Comparison of ENCODE assay signal across 1 cellular context in the genomic region with DNA sequence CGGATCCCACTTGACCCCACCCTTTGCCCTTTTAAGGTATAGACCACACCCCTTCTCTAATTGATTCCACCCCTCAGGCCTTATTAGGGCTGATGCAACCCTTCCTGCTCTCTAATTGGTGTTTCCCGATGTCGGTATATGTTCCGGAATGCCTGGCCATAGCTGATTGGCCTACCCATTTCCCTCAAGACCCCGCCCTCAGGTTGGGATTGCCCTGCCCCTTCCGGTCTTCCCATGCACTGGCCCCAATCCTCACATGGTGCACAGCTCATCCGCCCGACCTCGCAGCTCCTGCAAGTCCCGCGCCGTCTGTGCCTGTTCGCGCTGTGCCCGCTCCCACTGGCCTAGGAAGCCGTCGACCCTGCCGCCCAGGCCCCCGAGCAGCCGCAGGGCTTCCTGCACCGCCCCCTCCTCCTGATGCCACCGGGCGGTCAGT.
TF ChIP-seq lines count a peak whose summit lies in the region.

No MANE protein-coding gene starts in this region.

TF ChIP-seq in K562, 482 proteins besides CTCF, POLR2A, EP300 and RAD21:
- TF ChIP-seq ZNF431 (CRISPR knock-in tag; IDR thresholded peaks at IDR 0.05) (no peak), SRF (CRISPR knock-in tag; IDR thresholded peaks at IDR 0.05) (peak in 1 of 2 experiments; percentile 91; a peak in 2 of 4 replicates), TAF15 (IDR thresholded peaks at IDR 0.05; ENCODE audit: low read depth, low read length) (no peak), POLR2G (IDR thresholded peaks at IDR 0.05; ENCODE audit: low read depth, low read length) (0 out of 2 replicates have a peak, but pooled peaks have one; percentile 30)
- TF ChIP-seq, protein P1, sequence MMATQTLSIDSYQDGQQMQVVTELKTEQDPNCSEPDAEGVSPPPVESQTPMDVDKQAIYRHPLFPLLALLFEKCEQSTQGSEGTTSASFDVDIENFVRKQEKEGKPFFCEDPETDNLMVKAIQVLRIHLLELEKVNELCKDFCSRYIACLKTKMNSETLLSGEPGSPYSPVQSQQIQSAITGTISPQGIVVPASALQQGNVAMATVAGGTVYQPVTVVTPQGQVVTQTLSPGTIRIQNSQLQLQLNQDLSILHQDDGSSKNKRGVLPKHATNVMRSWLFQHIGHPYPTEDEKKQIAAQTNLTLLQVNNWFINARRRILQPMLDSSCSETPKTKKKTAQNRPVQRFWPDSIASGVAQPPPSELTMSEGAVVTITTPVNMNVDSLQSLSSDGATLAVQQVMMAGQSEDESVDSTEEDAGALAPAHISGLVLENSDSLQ (IDR thresholded peaks at IDR 0.05), result peak; percentile 81
